ENCODE assay signal across 23 cellular contexts in the genomic region with DNA sequence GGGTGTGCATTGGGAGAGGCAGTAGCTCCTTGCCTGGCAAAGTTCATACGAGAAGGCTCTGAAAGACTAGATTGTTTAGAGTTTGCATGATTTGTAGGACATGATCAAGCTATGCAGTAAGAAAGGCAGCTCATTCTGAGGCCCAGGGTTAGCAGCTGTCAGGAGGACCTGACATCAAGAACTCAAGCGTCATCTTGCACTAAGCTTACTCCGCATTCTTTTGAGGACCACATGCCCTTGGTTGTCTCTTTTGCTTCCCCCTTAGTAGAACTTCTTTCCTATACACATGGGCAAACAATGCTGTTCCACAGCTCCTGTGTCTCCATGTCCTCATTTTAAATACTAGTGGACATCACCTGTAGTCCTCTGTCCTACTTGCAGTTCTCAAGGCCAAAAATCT.
"Had no signal": no experiment of that assay in that cellular context is flagged by ENCODE, and none has a peak within 500 bp of the region (broad histone marks: within the 10 kb centered on the region; RNA-seq: fewer than 3 reads in every experiment).

No MANE protein-coding gene starts in this region.

- H3K9me3 ChIP-seq: colonic mucosa, left ventricle myocardium inferior, lower lobe of right lung, pancreas, right lobe of liver, testis, transverse colon had no signal

- H3K36me3 ChIP-seq: colonic mucosa, pancreas, right lobe of liver, transverse colon had no signal

- H3K4me3 ChIP-seq: colonic mucosa, hepatocyte, left ventricle myocardium inferior, lower lobe of right lung, pancreas, right lobe of liver, testis, transverse colon had no signal

- H3K27me3 Mint-ChIP-seq: memory B cell, progenitor cell of endocrine pancreas had no signal

- H3K27ac Mint-ChIP-seq: memory B cell; mesothelial cell of epicardium; natural killer cell treated with Interleukin-12 subunit alpha and Interleukin-12 subunit beta and Interleukin-15 and Interleukin-18, amount 100 ng/mL, for 72 hours; progenitor cell of endocrine pancreas; stimulated activated effector memory CD8-positive, alpha-beta T cell treated with anti-CD3 and anti-CD28 coated beads, Interleukin-12 subunit alpha, Interleukin-12 subunit beta, amount 100 ng/mL, for 72 hours; stimulated activated naive CD8-positive, alpha-beta T cell treated with anti-CD3 and anti-CD28 coated beads, Interleukin-15, Interleukin-2, amounts not matched to agents 100 ng/mL and 50 ng/mL, for 24 hours had no signal

- H3K4me3 Mint-ChIP-seq: memory B cell; mesothelial cell of epicardium; natural killer cell treated with Interleukin-12 subunit alpha and Interleukin-12 subunit beta and Interleukin-15 and Interleukin-18, amount 100 ng/mL, for 72 hours; stimulated activated effector memory CD8-positive, alpha-beta T cell treated with anti-CD3 and anti-CD28 coated beads, Interleukin-12 subunit alpha, Interleukin-12 subunit beta, amount 100 ng/mL, for 72 hours; stimulated activated naive CD8-positive, alpha-beta T cell treated with anti-CD3 and anti-CD28 coated beads, Interleukin-15, Interleukin-2, amounts not matched to agents 100 ng/mL and 50 ng/mL, for 24 hours had no signal

- H3K36me3 Mint-ChIP-seq: natural killer cell treated with Interleukin-12 subunit alpha and Interleukin-12 subunit beta and Interleukin-15 and Interleukin-18, amount 100 ng/mL, for 72 hours had no signal

- H3K4me2 ChIP-seq: hepatocyte had no signal

- H3K27me3 ChIP-seq: colonic mucosa, hepatocyte, pancreas, right lobe of liver, testis, transverse colon had no signal

- H3K27ac ChIP-seq: colonic mucosa, hepatocyte, left ventricle myocardium inferior, lower lobe of right lung, pancreas, right lobe of liver, testis, transverse colon had no signal

- H2AFZ ChIP-seq: hepatocyte had no signal

- H3K9me3 Mint-ChIP-seq: memory B cell; mesothelial cell of epicardium; natural killer cell treated with Interleukin-12 subunit alpha and Interleukin-12 subunit beta and Interleukin-15 and Interleukin-18, amount 100 ng/mL, for 72 hours; stimulated activated effector memory CD8-positive, alpha-beta T cell treated with anti-CD3 and anti-CD28 coated beads, Interleukin-12 subunit alpha, Interleukin-12 subunit beta, amount 100 ng/mL, for 72 hours; stimulated activated naive CD8-positive, alpha-beta T cell treated with anti-CD3 and anti-CD28 coated beads, Interleukin-15, Interleukin-2, amounts not matched to agents 100 ng/mL and 50 ng/mL, for 24 hours had no signal

- H3K4me1 ChIP-seq: colonic mucosa, pancreas, right lobe of liver, testis had no signal

- ATAC-seq: left cardiac atrium, lower lobe of right lung, pancreas, right lobe of liver had no signal

- DNase-seq: colonic mucosa; dermis blood vessel endothelial cell; foreskin melanocyte; head of caudate nucleus; kidney; left cardiac atrium; left ventricle myocardium inferior; lower lobe of right lung; occipital lobe; pancreas; retina; right lobe of liver; stimulated activated CD4-positive, alpha-beta T cell treated with anti-CD3 and anti-CD28 coated beads, Interleukin-4, amount 100 ng/mL, for 1 hour; stimulated activated CD8-positive, alpha-beta memory T cell treated with anti-CD3 and anti-CD28 coated beads, Interleukin-4, amount 100 ng/mL, for 48 hours; testis; transverse colon had no signal
